8 cellular contexts compared by ENCODE assay signal in genomic region chr13:48334534-48335127, GRCh38. TPM values are rescaled to one million over a fixed set of nuclear protein-coding genes. Genes with fewer than 3 reads are reported as not detected.
DNase-seq lines count a peak whose midpoint lies in the region; ATAC-seq and TF ChIP-seq lines count a peak whose summit lies in the region.

No MANE protein-coding gene starts in this region.

- no peaks in the 10 kb centered on the region for H3K9me3 ChIP-seq in adrenal gland (replicated peaks in 1 of 3)
- no peaks in the 10 kb centered on the region for H3K9me3 ChIP-seq in hepatocyte (ENCODE audit: low read depth)
- no peaks in the 10 kb centered on the region for H3K9me3 ChIP-seq in thyroid gland

- no peak overlapping the region for H2AFZ ChIP-seq in hepatocyte

- no peaks in the 10 kb centered on the region for H3K9me2 ChIP-seq in hepatocyte (replicated peaks; ENCODE audit: insufficient read depth)

- H4K20me1 ChIP-seq in hepatocyte (ENCODE audit: insufficient read depth, poor library complexity, severe bottlenecking): no peaks in the 10 kb centered on the region

- no peak overlapping the region for H3K27ac ChIP-seq in adrenal gland
- no peak overlapping the region for H3K27ac ChIP-seq in hepatocyte
- H3K27ac ChIP-seq in thyroid gland: peak overlapping the region; percentile 7 to 41 (median 19)

- peak; percentile 25 for DNase-seq in EL
- peak; percentile 29 for DNase-seq in LHCN-M2 (ENCODE audit: low read depth)
- DNase-seq in adrenal gland: no peak
- DNase-seq in hepatocyte (ENCODE audit: low spot score): peak; percentile 39
- no peak for DNase-seq in thyroid gland
- DNase-seq in activated CD4-positive, alpha-beta T cell treated with anti-CD3 and anti-CD28 coated beads, Interleukin-2, amount 50 U/mL, for 4 hours: no peak

- no peak overlapping the region for H3K4me3 ChIP-seq in adrenal gland
- H3K4me3 ChIP-seq in hepatocyte: no peak overlapping the region
- H3K4me3 ChIP-seq in thyroid gland (replicated peaks in 1 of 3): no peak overlapping the region

- ATAC-seq in HG03135 (IDR thresholded peaks at IDR 0.05; ENCODE audit: unreplicated experiment) (no peak), GM21447 (IDR thresholded peaks at IDR 0.05; ENCODE audit: unreplicated experiment) (no peak)

- no peak for TF ChIP-seq POLR2A in adrenal gland (IDR thresholded peaks at IDR 0.05)
- TF ChIP-seq POLR2A in thyroid gland (IDR thresholded peaks at IDR 0.05): no peak

- no peak overlapping the region for H3K4me2 ChIP-seq in hepatocyte

- H3K27me3 ChIP-seq in adrenal gland (no peaks in the 10 kb centered on the region), hepatocyte (no peaks in the 10 kb centered on the region), thyroid gland (no peaks in the 10 kb centered on the region)

- H3K36me3 ChIP-seq in adrenal gland (replicated peaks in 1 of 2): no peaks in the 10 kb centered on the region
- no peaks in the 10 kb centered on the region for H3K36me3 ChIP-seq in hepatocyte (replicated peaks; ENCODE audit: insufficient read depth, low read depth)
- H3K36me3 ChIP-seq in thyroid gland: no peaks in the 10 kb centered on the region

- H3K4me1 ChIP-seq in adrenal gland (replicated peaks in 1 of 2): peaks cover 0 to 6% of the 10 kb centered on the region in 2 donors
- no peaks in the 10 kb centered on the region for H3K4me1 ChIP-seq in hepatocyte (ENCODE audit: insufficient read depth)
- H3K4me1 ChIP-seq in thyroid gland: peaks cover 9 to 11% of the 10 kb centered on the region in 2 donors

- H3K79me2 ChIP-seq in hepatocyte: peaks cover 5% of the 10 kb centered on the region

- intact Hi-C loops in adrenal gland (cut with DNase I): loop anchor here (5.0 to 10.0 kb wide), 2 partner anchors 240 to 248 kb away; no protein-coding TSS in a partner anchor
- intact Hi-C loops in thyroid gland (cut with DNase I): loop anchor here (5.0 to 10.0 kb wide), 2 partner anchors 248 to 440 kb away; no protein-coding TSS in a partner anchor

- TF ChIP-seq CTCF in adrenal gland (IDR thresholded peaks at IDR 0.05): peak; percentile 28 to 72 (median 55)
- peak; percentile 65 for TF ChIP-seq CTCF in hepatocyte (IDR thresholded peaks at IDR 0.05; ENCODE audit: poor library complexity)
- peak; percentile 5 to 87 (median 46) for TF ChIP-seq CTCF in thyroid gland (IDR thresholded peaks at IDR 0.05)

- 66 to 78% (median 70%) methylated on average over 4 of the region's 4 CpGs for WGBS in adrenal gland, 4 donors
- 79% methylated on average over 4 of the region's 4 CpGs for WGBS in hepatocyte (ENCODE audit: low lambda C conversion rate, missing lambda C conversion rate)
- WGBS in thyroid gland, 2 donors: 72 to 75% methylated on average over 4 of the region's 4 CpGs

RNA-seq across cellular contexts. Expression of gene RB1, which starts 31.1 kb away (rescaled TPM):
- 50.6 and 58.2 TPM in 2 replicates for total RNA-seq in LHCN-M2 (2014; rRNA removed)
- 13.2 TPM for polyA plus RNA-seq in LHCN-M2 (2012)
- total RNA-seq in adrenal gland: 10 to 100 TPM; 26.1 to 78.0 (median 52.2) TPM
- 10 to 100 TPM; 10.4 to 42.6 (median 14.5) TPM for polyA plus RNA-seq in adrenal gland
- 41.0 and 45.1 TPM in 2 replicates for total RNA-seq in hepatocyte
- polyA plus RNA-seq in hepatocyte: 17.5 and 18.2 TPM in 2 replicates
- 10 to 100 TPM; 38.5 to 62.1 (median 41.8) TPM for total RNA-seq in thyroid gland

Comparison
In these comparisons a context has a peak if more than half of its experiments do, and no peak if none do; other contexts are left out.
1. DNase-seq: peak in EL (single experiment), LHCN-M2 (single experiment) and hepatocyte (single experiment); none in adrenal gland (0 of 7), thyroid gland (0 of 2) and activated CD4-positive, alpha-beta T cell treated with anti-CD3 and anti-CD28 coated beads, Interleukin-2, amount 50 U/mL, for 4 hours (0 of 2).
2. H3K27ac ChIP-seq: peak in thyroid gland (3 of 3); none in adrenal gland (0 of 5) and hepatocyte (single experiment).
3. Peak in every context shown above with its lines, with median percentiles within 50 percentile points of each other: CTCF ChIP-seq.